16 cellular contexts compared by ENCODE assay signal in genomic region chr22:20519558-20519957, GRCh38. TPM values are rescaled to one million over a fixed set of nuclear protein-coding genes. Genes with fewer than 3 reads are reported as not detected.
DNase-seq lines count a peak whose midpoint lies in the region; ATAC-seq and TF ChIP-seq lines count a peak whose summit lies in the region.
"Had no signal": no experiment of that assay in that cellular context is flagged by ENCODE, and none has a peak within 500 bp of the region (broad histone marks: within the 10 kb centered on the region; RNA-seq: fewer than 3 reads in every experiment).

No MANE protein-coding gene starts in this region.

- ATAC-seq in natural killer cell treated with Interleukin-12 subunit alpha and Interleukin-12 subunit beta and Interleukin-15 and Interleukin-18, amount 100 ng/mL, for 72 hours, result no peak
- no peak for ATAC-seq in right lobe of liver
- ATAC-seq in GM23338, result no peak
- no peak for ATAC-seq in lower lobe of right lung
- no peak for ATAC-seq in mucosa of descending colon
- ATAC-seq: gastroesophageal sphincter had no signal

- H3K4me1 Mint-ChIP-seq in natural killer cell treated with Interleukin-12 subunit alpha and Interleukin-12 subunit beta and Interleukin-15 and Interleukin-18, amount 100 ng/mL, for 72 hours (ENCODE audit: low read depth in 2 of 2), result peaks cover 63% of the 10 kb centered on the region in 2 donors
- peaks cover 14% of the 10 kb centered on the region for H3K4me1 Mint-ChIP-seq in GM23338

- 92% methylated on average over 4 of the region's 4 CpGs for WGBS in right lobe of liver (ENCODE audit: insufficient coverage, low coverage, low lambda C conversion rate, missing lambda C conversion rate)

- no peak overlapping the region for H3K9ac ChIP-seq in BLaER1

- DNase-seq in ELR (ENCODE audit: low read depth), result peak; percentile 44
- DNase-seq in brain microvascular endothelial cell, result no peak
- DNase-seq in natural killer cell treated with Interleukin-12 subunit alpha and Interleukin-12 subunit beta and Interleukin-15 and Interleukin-18, amount 100 ng/mL, for 72 hours (ENCODE audit: low spot score), result no peak
- no peak for DNase-seq in right lobe of liver
- no peak for DNase-seq in GM23338 (ENCODE audit: low spot score)
- DNase-seq in lower lobe of right lung, result no peak
- no peak for DNase-seq in mucosa of descending colon
- DNase-seq: activated effector memory CD4-positive, alpha-beta T cell treated with anti-CD3 and anti-CD28 coated beads, Interleukin-2, amount 50 U/mL, for 16 hours; left lung; NCI-H146 had no signal

- peaks cover 96% of the 10 kb centered on the region for H3K79me2 ChIP-seq in GM23338 (replicated peaks; ENCODE audit: insufficient read depth)

- no peak overlapping the region for H3K4me2 ChIP-seq in BLaER1
- no peak overlapping the region for H3K4me2 ChIP-seq in GM23338

- H3K9me3 Mint-ChIP-seq in natural killer cell treated with Interleukin-12 subunit alpha and Interleukin-12 subunit beta and Interleukin-15 and Interleukin-18, amount 100 ng/mL, for 72 hours, result no peaks in the 10 kb centered on the region
- no peaks in the 10 kb centered on the region for H3K9me3 Mint-ChIP-seq in GM23338

- peak overlapping the region; percentile 21 for H3K4me3 Mint-ChIP-seq in natural killer cell treated with Interleukin-12 subunit alpha and Interleukin-12 subunit beta and Interleukin-15 and Interleukin-18, amount 100 ng/mL, for 72 hours
- no peak overlapping the region for H3K4me3 Mint-ChIP-seq in GM23338

- peaks cover 100% of the 10 kb centered on the region for H4K20me1 ChIP-seq in BLaER1
- peaks cover 23% of the 10 kb centered on the region for H4K20me1 ChIP-seq in GM23338 (replicated peaks; ENCODE audit: insufficient read depth)

- no peaks in the 10 kb centered on the region for H3K27me3 ChIP-seq in BLaER1
- H3K27me3 ChIP-seq in brain microvascular endothelial cell (replicated peaks), result no peaks in the 10 kb centered on the region
- no peaks in the 10 kb centered on the region for H3K27me3 ChIP-seq in right lobe of liver
- no peaks in the 10 kb centered on the region for H3K27me3 ChIP-seq in GM23338 (ENCODE audit: insufficient read depth)
- no peaks in the 10 kb centered on the region for H3K27me3 ChIP-seq in lower lobe of right lung (ENCODE audit: low read depth)
- H3K27me3 ChIP-seq: ascending aorta, gastroesophageal sphincter, left lung had no signal

- peak overlapping the region; percentile 68 to 80 for H3K27ac Mint-ChIP-seq in natural killer cell treated with Interleukin-12 subunit alpha and Interleukin-12 subunit beta and Interleukin-15 and Interleukin-18, amount 100 ng/mL, for 72 hours
- no peak overlapping the region for H3K27ac Mint-ChIP-seq in GM23338

- H3K27me3 Mint-ChIP-seq in natural killer cell treated with Interleukin-12 subunit alpha and Interleukin-12 subunit beta and Interleukin-15 and Interleukin-18, amount 100 ng/mL, for 72 hours, result no peaks in the 10 kb centered on the region
- H3K27me3 Mint-ChIP-seq in GM23338 (ENCODE audit: insufficient read depth, low read depth, poor library complexity), result peaks cover 9% of the 10 kb centered on the region

- no peak overlapping the region for H2AFZ ChIP-seq in GM23338

- H3K36me3 ChIP-seq in BLaER1, result peaks cover 76% of the 10 kb centered on the region
- peaks cover 52% of the 10 kb centered on the region for H3K36me3 ChIP-seq in brain microvascular endothelial cell (replicated peaks)
- peaks cover 0 to 10% (median 2%) of the 10 kb centered on the region in 4 donors for H3K36me3 ChIP-seq in right lobe of liver
- H3K36me3 ChIP-seq in GM23338 (ENCODE audit: insufficient read depth), result no peaks in the 10 kb centered on the region; the same call in 1 of the 2 replicates
- peaks cover 36% of the 10 kb centered on the region for H3K36me3 ChIP-seq in lower lobe of right lung
- no peaks in the 10 kb centered on the region for H3K36me3 ChIP-seq in mucosa of descending colon (ENCODE audit: low read depth)
- H3K36me3 ChIP-seq: thoracic aorta had no signal

- intact Hi-C loops in right lobe of liver (cut with DNase I), result no loop called here
- intact Hi-C loops in lower lobe of right lung (cut with DNase I), result no loop called here
- intact Hi-C loops in mucosa of descending colon (cut with DNase I, micrococcal nuclease), result no loop called here

- H3K36me3 Mint-ChIP-seq in natural killer cell treated with Interleukin-12 subunit alpha and Interleukin-12 subunit beta and Interleukin-15 and Interleukin-18, amount 100 ng/mL, for 72 hours, result peaks cover 4% of the 10 kb centered on the region
- H3K36me3 Mint-ChIP-seq in GM23338 (ENCODE audit: low read depth), result peaks cover 8% of the 10 kb centered on the region

- H3K4me3 ChIP-seq in BLaER1 (no peak overlapping the region), brain microvascular endothelial cell (ENCODE audit: low read depth, low read length) (no peak overlapping the region), right lobe of liver (no peak overlapping the region), GM23338 (no peak overlapping the region), lower lobe of right lung (no peak overlapping the region), mucosa of descending colon (no peak overlapping the region)
- H3K4me3 ChIP-seq: ascending aorta, gastroesophageal sphincter, HAP-1, left lung, skin epidermis, thoracic aorta had no signal

- TF ChIP-seq POLR2A in right lobe of liver (IDR thresholded peaks at IDR 0.05), result no peak

- no peaks in the 10 kb centered on the region for H3F3A ChIP-seq in GM23338 (replicated peaks; ENCODE audit: low read depth)

- H3K9me2 ChIP-seq in GM23338 (ENCODE audit: insufficient read depth), result no peaks in the 10 kb centered on the region

- TF ChIP-seq CTCF in brain microvascular endothelial cell (IDR thresholded peaks at IDR 0.05; ENCODE audit: low read depth, low read length, missing control alignments) (no peak), right lobe of liver (IDR thresholded peaks at IDR 0.05) (no peak), GM23338 (conservative IDR thresholded peaks at IDR 0.05; ENCODE audit: low read depth in 2 of 2) (no peak), lower lobe of right lung (IDR thresholded peaks at IDR 0.05) (no peak), mucosa of descending colon (IDR thresholded peaks at IDR 0.05) (no peak)

- H3K4me1 ChIP-seq in BLaER1, result peaks cover 44% of the 10 kb centered on the region
- peaks cover 0 to 7% (median 0%) of the 10 kb centered on the region in 4 donors for H3K4me1 ChIP-seq in right lobe of liver
- H3K4me1 ChIP-seq in GM23338 (ENCODE audit: insufficient read depth), result peaks cover 4% of the 10 kb centered on the region
- H3K4me1 ChIP-seq in lower lobe of right lung, result peaks cover 50% of the 10 kb centered on the region
- H3K4me1 ChIP-seq in mucosa of descending colon (ENCODE audit: low read depth), result peaks cover 11% of the 10 kb centered on the region
- H3K4me1 ChIP-seq: HAP-1 had no signal

- H3K27ac ChIP-seq in BLaER1 (0 out of 2 replicates have a peak overlapping the region, but pooled peaks have one; percentile 15), brain microvascular endothelial cell (peak overlapping the region; percentile 83), right lobe of liver (no peak overlapping the region), GM23338 (ENCODE audit: low read depth) (no peak overlapping the region), lower lobe of right lung (no peak overlapping the region)
- H3K27ac ChIP-seq: ascending aorta, left lung, thoracic aorta had no signal

- H3K9me3 ChIP-seq in BLaER1, result no peaks in the 10 kb centered on the region
- H3K9me3 ChIP-seq in right lobe of liver, result no peaks in the 10 kb centered on the region
- H3K9me3 ChIP-seq in lower lobe of right lung, result no peaks in the 10 kb centered on the region
- no peaks in the 10 kb centered on the region for H3K9me3 ChIP-seq in mucosa of descending colon
- H3K9me3 ChIP-seq: ascending aorta, gastroesophageal sphincter, HAP-1, left lung, thoracic aorta had no signal

- in situ Hi-C loops in brain microvascular endothelial cell (cut with HindIII; ENCODE audit: low pct_ligation_motif_present, low sequenced_read_pairs), result no loop called here

TF ChIP-seq in GM23338, 12 proteins besides CTCF, POLR2A, EP300 and RAD21 (continues in another document):
- TF ChIP-seq STAT1 (IDR thresholded peaks at IDR 0.05; ENCODE audit: unreplicated experiment) (no peak), ZNF331 (CRISPR knock-in tag; IDR thresholded peaks at IDR 0.05; ENCODE audit: low read depth) (no peak), CREB1 (CRISPR knock-in tag; IDR thresholded peaks at IDR 0.05; ENCODE audit: low read depth) (no peak)
- TF ChIP-seq, protein P1, sequence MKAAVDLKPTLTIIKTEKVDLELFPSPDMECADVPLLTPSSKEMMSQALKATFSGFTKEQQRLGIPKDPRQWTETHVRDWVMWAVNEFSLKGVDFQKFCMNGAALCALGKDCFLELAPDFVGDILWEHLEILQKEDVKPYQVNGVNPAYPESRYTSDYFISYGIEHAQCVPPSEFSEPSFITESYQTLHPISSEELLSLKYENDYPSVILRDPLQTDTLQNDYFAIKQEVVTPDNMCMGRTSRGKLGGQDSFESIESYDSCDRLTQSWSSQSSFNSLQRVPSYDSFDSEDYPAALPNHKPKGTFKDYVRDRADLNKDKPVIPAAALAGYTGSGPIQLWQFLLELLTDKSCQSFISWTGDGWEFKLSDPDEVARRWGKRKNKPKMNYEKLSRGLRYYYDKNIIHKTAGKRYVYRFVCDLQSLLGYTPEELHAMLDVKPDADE (IDR thresholded peaks at IDR 0.05), result no peak

RNA-seq across cellular contexts. Expression of gene MED15, which starts 12.1 kb away (rescaled TPM):
- 100 to 1,000 TPM; 171 to 178 TPM for total RNA-seq in natural killer cell treated with Interleukin-12 subunit alpha and Interleukin-12 subunit beta and Interleukin-15 and Interleukin-18, amount 100 ng/mL, for 72 hours
- total RNA-seq in right lobe of liver, result 10 to 100 TPM; 15.7 to 34.7 (median 23.6) TPM
- total RNA-seq in GM23338 (2014; rRNA removed; shearing (Covaris generic)), result 32.0 and 43.5 TPM in 2 replicates
- polyA plus RNA-seq in GM23338 (2016; fragmentation: Nextera tagmentation; extraction: Ambion mirVana), result 27.7 and 29.2 TPM in 2 replicates
- 105 TPM for total RNA-seq in lower lobe of right lung
- 100 to 1,000 TPM in 2 of 3 donors, 10 to 100 TPM in 1; 99.9 to 125 (median 114) TPM for total RNA-seq in mucosa of descending colon

RNA-seq across cellular contexts. Expression of gene KLHL22, which starts 24.0 kb away (rescaled TPM):
- total RNA-seq in natural killer cell treated with Interleukin-12 subunit alpha and Interleukin-12 subunit beta and Interleukin-15 and Interleukin-18, amount 100 ng/mL, for 72 hours, result 10 to 100 TPM; 15.9 to 21.0 TPM
- 10 to 100 TPM in 3 of 6 experiments, 1 to 10 TPM in 3; 9.0 to 14.2 (median 10.2) TPM for total RNA-seq in right lobe of liver
- 12.1 and 16.0 TPM in 2 replicates for total RNA-seq in GM23338 (2014; rRNA removed; shearing (Covaris generic))
- 2.4 and 2.8 TPM in 2 replicates for polyA plus RNA-seq in GM23338 (2016; fragmentation: Nextera tagmentation; extraction: Ambion mirVana)
- total RNA-seq in lower lobe of right lung, result 24.0 TPM
- total RNA-seq in mucosa of descending colon, result 10 to 100 TPM in 2 of 3 donors, 1 to 10 TPM in 1; 9.5 to 24.1 (median 14.7) TPM

Comparison
In these comparisons a context has a peak if more than half of its experiments do, and no peak if none do; other contexts are left out.
1. H3K27ac ChIP-seq: peak in BLaER1 (single experiment) and brain microvascular endothelial cell (single experiment); none in right lobe of liver (0 of 3), GM23338 (single experiment) and lower lobe of right lung (single experiment).